1 cellular context compared by ENCODE assay signal in the genomic region with DNA sequence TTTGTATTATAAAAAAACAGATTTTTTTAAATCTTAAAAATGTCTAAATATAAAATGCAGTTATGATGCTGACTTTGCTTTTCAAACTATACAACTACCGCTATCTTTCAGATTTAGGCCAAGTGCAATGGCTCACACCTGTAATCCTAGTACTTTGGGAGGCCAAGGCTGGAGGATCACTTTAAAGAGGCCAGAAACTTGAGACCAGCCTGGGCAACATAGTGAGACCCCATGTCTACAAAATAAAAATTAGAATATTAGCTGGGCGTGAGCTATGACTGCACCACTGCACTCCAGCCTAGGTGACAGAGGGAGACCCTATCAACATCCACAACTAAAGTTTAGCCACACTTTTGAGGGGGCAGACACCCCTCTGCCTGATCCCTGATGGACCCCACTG.
TF ChIP-seq lines count a peak whose summit lies in the region.

No MANE protein-coding gene starts in this region.

TF ChIP-seq in HepG2, 621 proteins besides CTCF, POLR2A, EP300 and RAD21:
- TF ChIP-seq, protein P1, sequence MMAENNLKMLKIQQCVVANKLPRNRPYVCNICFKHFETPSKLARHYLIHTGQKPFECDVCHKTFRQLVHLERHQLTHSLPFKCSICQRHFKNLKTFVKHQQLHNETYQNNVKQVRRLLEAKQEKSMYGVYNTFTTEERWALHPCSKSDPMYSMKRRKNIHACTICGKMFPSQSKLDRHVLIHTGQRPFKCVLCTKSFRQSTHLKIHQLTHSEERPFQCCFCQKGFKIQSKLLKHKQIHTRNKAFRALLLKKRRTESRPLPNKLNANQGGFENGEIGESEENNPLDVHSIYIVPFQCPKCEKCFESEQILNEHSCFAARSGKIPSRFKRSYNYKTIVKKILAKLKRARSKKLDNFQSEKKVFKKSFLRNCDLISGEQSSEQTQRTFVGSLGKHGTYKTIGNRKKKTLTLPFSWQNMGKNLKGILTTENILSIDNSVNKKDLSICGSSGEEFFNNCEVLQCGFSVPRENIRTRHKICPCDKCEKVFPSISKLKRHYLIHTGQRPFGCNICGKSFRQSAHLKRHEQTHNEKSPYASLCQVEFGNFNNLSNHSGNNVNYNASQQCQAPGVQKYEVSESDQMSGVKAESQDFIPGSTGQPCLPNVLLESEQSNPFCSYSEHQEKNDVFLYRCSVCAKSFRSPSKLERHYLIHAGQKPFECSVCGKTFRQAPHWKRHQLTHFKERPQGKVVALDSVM (CRISPR knock-in tag; IDR thresholded peaks at IDR 0.05) = peak; percentile 37; the same call in 1 of the 2 replicates
- no peak for TF ChIP-seq ZNF773 (CRISPR knock-in tag; IDR thresholded peaks at IDR 0.05; ENCODE audit: borderline replicate concordance)
TF ChIP-seq in HepG2: peak in this region for 1.
